1 cellular context compared by ENCODE assay signal in genomic region chr3:14335774-14336413, GRCh38.
TF ChIP-seq lines count a peak whose summit lies in the region.

No MANE protein-coding gene starts in this region.

TF ChIP-seq in H1, 55 proteins besides CTCF, POLR2A, EP300 and RAD21 (continued from another document):
- TF ChIP-seq NANOG (IDR thresholded peaks at IDR 0.05; ENCODE audit: insufficient read depth, low read depth, low read length, poor library complexity, severe bottlenecking) (no peak), HDAC2 (IDR thresholded peaks at IDR 0.05; ENCODE audit: borderline replicate concordance in 1 of 2, low read depth in 2 of 2, low read length in 2 of 2) (no peak), ZNF274 (IDR thresholded peaks at IDR 0.05; ENCODE audit: borderline replicate concordance, extremely low read depth, low read length) (no peak), SP4 (IDR thresholded peaks at IDR 0.05; ENCODE audit: low read length) (no peak), CHD2 (IDR thresholded peaks at IDR 0.05; ENCODE audit: low read length) (no peak), SUZ12 (IDR thresholded peaks at IDR 0.05; ENCODE audit: low read length) (no peak), YY1 (IDR thresholded peaks at IDR 0.05; ENCODE audit: low read depth, low read length) (no peak)
